Comparison of ENCODE assay signal across 21 cellular contexts in genomic region chr7:136130819-136131637, GRCh38.
"Had no signal": no experiment of that assay in that cellular context is flagged by ENCODE, and none has a peak within 500 bp of the region (broad histone marks: within the 10 kb centered on the region; RNA-seq: fewer than 3 reads in every experiment).

No MANE protein-coding gene starts in this region.

- FAIRE-seq: astrocyte had no signal

- H3K27me3 ChIP-seq: Peyer's patch, SJSA1 had no signal

- H3K9me3 ChIP-seq: Peyer's patch, SJSA1 had no signal

- H3K4me3 ChIP-seq: Peyer's patch, SJSA1 had no signal

- DNase-seq: activated CD4-positive, CD25-positive, alpha-beta regulatory T cell; activated CD8-positive, alpha-beta memory T cell treated with anti-CD3 and anti-CD28 coated beads, Interleukin-2, amount 10 ng/mL, durations not matched to agents 7 days and 5 days; activated effector memory CD4-positive, alpha-beta T cell treated with anti-CD3 and anti-CD28 coated beads, Interleukin-2, amount 50 U/mL, for 16 hours; activated naive CD4-positive, alpha-beta T cell treated with anti-CD3 and anti-CD28 coated beads for 36 hours; amygdala; Karpas-422; NCI-H1048; NCI-H146; NCI-H187 treated with DMSO at 0.1 percent for 48 hours; NCI-H2081 treated with DMSO at 0.1 percent for 48 hours; NCI-H446; NCI-H524; Peyer's patch; SHP77; T-helper 17 cell; T-helper 9 cell had no signal

- ATAC-seq: activated CD8-positive, alpha-beta memory T cell treated with anti-CD3 and anti-CD28 coated beads, Interleukin-2, amount 10 ng/mL, durations not matched to agents 7 days and 5 days; SK-N-SH treated with all-trans-retinoic acid at 6 μM for 48 hours; T-helper 17 cell had no signal

- H3K4me1 ChIP-seq: Peyer's patch had no signal

- H3K36me3 ChIP-seq: Peyer's patch, SJSA1 had no signal

- H3K27ac ChIP-seq: Peyer's patch, RWPE1, SJSA1, VCaP had no signal
